In the genomic region with DNA sequence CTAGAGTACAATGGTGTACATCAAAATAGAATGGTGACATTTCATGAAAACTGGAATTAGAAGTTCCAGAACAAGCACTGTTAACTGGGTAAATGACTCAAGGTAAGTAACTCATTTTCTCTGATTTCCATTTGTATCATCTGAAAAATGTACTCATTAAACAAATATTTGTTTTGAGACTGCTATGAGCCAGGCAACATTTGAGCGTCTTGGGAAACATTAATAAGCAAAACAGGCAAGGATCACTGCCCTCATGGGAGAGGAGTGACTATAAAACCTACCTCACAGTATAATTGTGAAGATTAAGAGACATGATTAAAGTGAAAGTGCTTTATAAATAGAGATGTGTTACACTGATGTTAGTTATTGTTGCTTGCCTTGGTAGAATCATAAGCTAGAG, we compare ENCODE assay signal across 24 cellular contexts.
"Had no signal": no experiment of that assay in that cellular context is flagged by ENCODE, and none has a peak within 500 bp of the region (broad histone marks: within the 10 kb centered on the region; RNA-seq: fewer than 3 reads in every experiment).

No MANE protein-coding gene starts in this region.

- H3K9me3 Mint-ChIP-seq: mesothelial cell of epicardium, naive B cell, nephron, neural progenitor cell had no signal

- H3K4me1 Mint-ChIP-seq: naive B cell; nephron; neural progenitor cell; stimulated activated effector memory CD8-positive, alpha-beta T cell treated with anti-CD3 and anti-CD28 coated beads, Interleukin-12 subunit alpha, Interleukin-12 subunit beta, amount 100 ng/mL, for 72 hours had no signal

- H3K36me3 ChIP-seq: gastrocnemius medialis, neural progenitor cell, prostate gland, right atrium auricular region, sigmoid colon, stomach, tibial artery, upper lobe of left lung had no signal

- H3K9me3 ChIP-seq: gastrocnemius medialis, mucosa of descending colon, prostate gland, right atrium auricular region, sigmoid colon, stomach, testis, tibial artery, upper lobe of left lung had no signal

- H3K4me3 Mint-ChIP-seq: mesothelial cell of epicardium; naive B cell; nephron; neural progenitor cell; stimulated activated effector memory CD8-positive, alpha-beta T cell treated with anti-CD3 and anti-CD28 coated beads, Interleukin-12 subunit alpha, Interleukin-12 subunit beta, amount 100 ng/mL, for 72 hours had no signal

- H3K27me3 Mint-ChIP-seq: naive B cell had no signal

- H3K27ac Mint-ChIP-seq: mesothelial cell of epicardium; naive B cell; nephron; neural progenitor cell; stimulated activated effector memory CD8-positive, alpha-beta T cell treated with anti-CD3 and anti-CD28 coated beads, Interleukin-12 subunit alpha, Interleukin-12 subunit beta, amount 100 ng/mL, for 72 hours had no signal

- H3K4me2 ChIP-seq: neural progenitor cell had no signal

- H3K4me1 ChIP-seq: gastrocnemius medialis, prostate gland, right atrium auricular region, testis, upper lobe of left lung had no signal

- H3K27ac ChIP-seq: dorsolateral prefrontal cortex, gastrocnemius medialis, neural progenitor cell, prostate gland, right atrium auricular region, sigmoid colon, stomach, testis, tibial artery, upper lobe of left lung had no signal

- H2AFZ ChIP-seq: neural progenitor cell had no signal

- H3K9ac ChIP-seq: neural progenitor cell had no signal

- H3K36me3 Mint-ChIP-seq: mesothelial cell of epicardium; naive B cell; neural progenitor cell; stimulated activated effector memory CD8-positive, alpha-beta T cell treated with anti-CD3 and anti-CD28 coated beads, Interleukin-12 subunit alpha, Interleukin-12 subunit beta, amount 100 ng/mL, for 72 hours had no signal

- H3K4me3 ChIP-seq: dorsolateral prefrontal cortex, gastrocnemius medialis, mucosa of descending colon, neural progenitor cell, prostate gland, right atrium auricular region, sigmoid colon, stomach, testis, tibial artery, upper lobe of left lung had no signal

- H3K27me3 ChIP-seq: dorsolateral prefrontal cortex, gastrocnemius medialis, neural progenitor cell, right atrium auricular region, sigmoid colon, stomach, testis, tibial artery, upper lobe of left lung had no signal

- DNase-seq: dorsolateral prefrontal cortex; effector CD4-positive, alpha-beta T cell; gastrocnemius medialis; head of caudate nucleus; kidney; mesenchymal stem cell; mucosa of descending colon; naive B cell; sigmoid colon; stimulated activated CD4-positive, alpha-beta T cell treated with anti-CD3 and anti-CD28 coated beads, Interleukin-2, amount 100 ng/mL, for 24 hours; stimulated activated CD4-positive, alpha-beta T cell treated with anti-CD3 and anti-CD28 coated beads, Interleukin-4, amount 100 ng/mL, for 24 hours; stimulated activated naive CD4-positive, alpha-beta T cell treated with Interleukin-2 at 50 U/mL for 16 hours; stomach; substantia nigra; testis; tibial artery; upper lobe of left lung had no signal

- ATAC-seq: left lobe of liver; mucosa of descending colon; stimulated activated effector memory CD8-positive, alpha-beta T cell treated with anti-CD3 and anti-CD28 coated beads, Interleukin-12 subunit alpha, Interleukin-12 subunit beta, amount 100 ng/mL, for 72 hours had no signal
